Comparison of ENCODE assay signal across 7 cellular contexts in the genomic region with DNA sequence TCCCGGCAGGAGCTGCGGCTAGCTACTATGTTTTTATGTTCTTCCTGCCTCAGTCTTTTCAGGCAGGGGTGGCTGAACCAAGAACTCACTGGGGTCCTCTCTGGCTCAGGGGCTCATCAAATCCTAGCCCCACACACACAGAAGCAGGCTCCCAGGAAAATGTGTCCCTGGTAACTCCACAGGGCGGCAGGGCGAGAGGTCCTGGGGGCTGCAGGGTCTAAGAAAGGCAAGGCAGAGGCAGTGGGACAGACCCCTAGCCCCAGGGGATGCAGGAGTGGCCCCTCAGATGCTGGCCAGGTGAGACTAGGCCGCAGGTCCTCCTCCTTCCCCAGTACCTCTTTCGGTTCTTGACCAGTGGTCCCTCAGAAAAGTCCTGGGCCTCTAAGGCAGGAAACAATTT. TPM values are rescaled to one million over a fixed set of nuclear protein-coding genes. Genes with fewer than 3 reads are reported as not detected.
A peak's percentile ranks its signal among the peaks of the same experiment; 100 is the strongest.
DNase-seq lines count a peak whose midpoint lies in the region; ATAC-seq and TF ChIP-seq lines count a peak whose summit lies in the region.

No MANE protein-coding gene starts in this region.

- ATAC-seq in GM19023 (IDR thresholded peaks at IDR 0.05; ENCODE audit: unreplicated experiment) = peak; percentile 3
- no peak for ATAC-seq in gastroesophageal sphincter
- no peak for ATAC-seq in stimulated activated effector memory CD8-positive, alpha-beta T cell treated with anti-CD3 and anti-CD28 coated beads, Interleukin-12 subunit alpha, Interleukin-12 subunit beta, amount 100 ng/mL, for 72 hours
- ATAC-seq in HG03159 (IDR thresholded peaks at IDR 0.05; ENCODE audit: unreplicated experiment) = no peak

- DNase-seq in Peyer's patch (peak in 1 of 3 donors; percentile 46), G401 (ENCODE audit: low spot score) (no peak), ureter (ENCODE audit: low spot score) (no peak)
- no peak for DNase-seq in stimulated activated effector memory CD8-positive, alpha-beta T cell treated with anti-CD3 and anti-CD28 coated beads, Interleukin-12 subunit alpha, Interleukin-12 subunit beta, amount 100 ng/mL, for 72 hours (ENCODE audit: low spot score in 2 of 2)

- TF ChIP-seq EP300 in gastroesophageal sphincter (IDR thresholded peaks at IDR 0.05) = no peak

- H3K27ac ChIP-seq in Peyer's patch (peak overlapping the region; percentile 57 to 83 (median 64)), gastroesophageal sphincter (peak overlapping the region in 3 of 4 donors; percentile 32 to 83 (median 49))

- TF ChIP-seq POLR2A in Peyer's patch (IDR thresholded peaks at IDR 0.05) (no peak), gastroesophageal sphincter (IDR thresholded peaks at IDR 0.05) (no peak)

- H3K4me1 Mint-ChIP-seq in stimulated activated effector memory CD8-positive, alpha-beta T cell treated with anti-CD3 and anti-CD28 coated beads, Interleukin-12 subunit alpha, Interleukin-12 subunit beta, amount 100 ng/mL, for 72 hours = peaks cover 69% of the 10 kb centered on the region

- H3K4me3 Mint-ChIP-seq in stimulated activated effector memory CD8-positive, alpha-beta T cell treated with anti-CD3 and anti-CD28 coated beads, Interleukin-12 subunit alpha, Interleukin-12 subunit beta, amount 100 ng/mL, for 72 hours = peak overlapping the region; percentile 47

- in situ Hi-C loops in G401 (cut with HindIII; ENCODE audit: low sequenced_read_pairs) = no loop called here

- H3K36me3 ChIP-seq in Peyer's patch = peaks cover 0 to 51% (median 0%) of the 10 kb centered on the region in 3 donors
- H3K36me3 ChIP-seq in gastroesophageal sphincter = peaks cover 0 to 63% of the 10 kb centered on the region in 2 donors

- no peak for TF ChIP-seq CTCF in Peyer's patch (IDR thresholded peaks at IDR 0.05)
- TF ChIP-seq CTCF in gastroesophageal sphincter (IDR thresholded peaks at IDR 0.05) = no peak

- H3K27me3 ChIP-seq in Peyer's patch (no peaks in the 10 kb centered on the region), gastroesophageal sphincter (no peaks in the 10 kb centered on the region)

- peaks cover 27 to 57% (median 50%) of the 10 kb centered on the region in 4 donors for H3K4me1 ChIP-seq in Peyer's patch
- peaks cover 13 to 86% (median 52%) of the 10 kb centered on the region in 3 donors for H3K4me1 ChIP-seq in gastroesophageal sphincter

- H3K4me3 ChIP-seq in Peyer's patch (peak overlapping the region in 1 of 4 donors; percentile 18), gastroesophageal sphincter (no peak overlapping the region)

- 71 to 100% methylated on average over 1 to 2 of the region's 6 CpGs for WGBS in gastroesophageal sphincter (ENCODE audit: low coverage in 1 of 2), 2 donors

- H3K27ac Mint-ChIP-seq in stimulated activated effector memory CD8-positive, alpha-beta T cell treated with anti-CD3 and anti-CD28 coated beads, Interleukin-12 subunit alpha, Interleukin-12 subunit beta, amount 100 ng/mL, for 72 hours = peak overlapping the region; percentile 88

- H3K9me3 Mint-ChIP-seq in stimulated activated effector memory CD8-positive, alpha-beta T cell treated with anti-CD3 and anti-CD28 coated beads, Interleukin-12 subunit alpha, Interleukin-12 subunit beta, amount 100 ng/mL, for 72 hours = peaks cover 6% of the 10 kb centered on the region

- peaks cover 82% of the 10 kb centered on the region for H3K36me3 Mint-ChIP-seq in stimulated activated effector memory CD8-positive, alpha-beta T cell treated with anti-CD3 and anti-CD28 coated beads, Interleukin-12 subunit alpha, Interleukin-12 subunit beta, amount 100 ng/mL, for 72 hours

- H3K9me3 ChIP-seq in Peyer's patch (no peaks in the 10 kb centered on the region), gastroesophageal sphincter (no peaks in the 10 kb centered on the region)

RNA-seq across cellular contexts. Expression of gene PTH1R, which starts 48.9 kb away (rescaled TPM):
- 10 to 100 TPM in 1 of 4 donors, 1 to 10 TPM in 3; 2.4 to 12.4 (median 5.7) TPM for total RNA-seq in Peyer's patch
- total RNA-seq in gastroesophageal sphincter = 10 to 100 TPM in 3 of 4 donors, 1 to 10 TPM in 1; 7.8 to 18.5 (median 14.5) TPM
- total RNA-seq in G401 (2014; rRNA removed; shearing (Covaris generic)) = 14.8 and 23.6 TPM in 2 replicates
- total RNA-seq in ureter = 12.9 TPM

RNA-seq across cellular contexts. Expression of gene CCDC12, which starts 50.1 kb away (rescaled TPM):
- total RNA-seq in Peyer's patch (10 to 100 TPM; 41.7 to 90.0 (median 59.2) TPM), gastroesophageal sphincter (10 to 100 TPM; 14.3 to 52.2 (median 42.0) TPM), ureter (72.0 TPM)
- total RNA-seq in G401 (2014; rRNA removed; shearing (Covaris generic)) = 31.0 and 37.7 TPM in 2 replicates

RNA-seq across cellular contexts. Expression of gene NBEAL2, which starts 53.0 kb away (rescaled TPM):
- total RNA-seq in Peyer's patch (100 to 1,000 TPM; 111 to 304 (median 229) TPM), gastroesophageal sphincter (10 to 100 TPM; 12.3 to 23.2 (median 20.4) TPM), ureter (122 TPM)
- total RNA-seq in G401 (2014; rRNA removed; shearing (Covaris generic)) = 11.8 and 27.2 TPM in 2 replicates
